In the genomic region with DNA sequence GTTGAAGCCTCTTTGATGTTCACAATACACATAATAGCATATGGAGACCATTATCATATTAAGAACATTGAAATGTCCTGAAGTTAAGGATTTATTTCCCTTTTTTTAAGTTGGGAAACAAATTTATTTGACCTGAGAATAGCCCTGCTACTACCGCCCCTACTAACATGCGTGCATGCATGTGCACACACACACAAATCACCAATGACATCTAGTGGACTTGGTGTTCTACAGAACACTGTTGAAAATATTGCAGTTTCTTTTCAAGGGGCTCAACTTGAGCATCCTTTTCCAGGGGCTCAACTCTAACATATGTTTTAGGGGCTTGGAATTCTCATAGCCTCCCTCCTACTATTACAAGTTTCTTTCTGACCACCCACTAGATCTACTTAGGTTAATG, we compare ENCODE assay signal across 17 cellular contexts.
"Had no signal": no experiment of that assay in that cellular context is flagged by ENCODE, and none has a peak within 500 bp of the region (broad histone marks: within the 10 kb centered on the region; RNA-seq: fewer than 3 reads in every experiment).

No MANE protein-coding gene starts in this region.

- DNase-seq: activated CD4-positive, alpha-beta T cell treated with anti-CD3 and anti-CD28 coated beads, Interleukin-2, amount 50 U/mL, for 48 hours; activated CD8-positive, alpha-beta memory T cell treated with anti-CD3 and anti-CD28 coated beads, Interleukin-2, amount 10 ng/mL, durations not matched to agents 7 days and 5 days; activated effector memory CD4-positive, alpha-beta T cell treated with anti-CD3 and anti-CD28 coated beads, Interleukin-2, amount 50 U/mL, for 16 hours; activated T-cell treated with anti-CD3 and anti-CD28 coated beads, Interleukin-2, amount 50 U/mL, for 4 hours; left colon; natural killer cell; posterior cingulate gyrus; stimulated activated CD4-positive, alpha-beta T cell treated with anti-CD3 and anti-CD28 coated beads, Interleukin-4, amount 100 ng/mL, for 24 hours; stimulated activated naive CD4-positive, alpha-beta T cell treated with Interleukin-2 at 50 U/mL for 16 hours; substantia nigra; SW 1271; trophoblast cell had no signal

- H3K36me3 ChIP-seq: esophagus muscularis mucosa had no signal

- H3K27ac Mint-ChIP-seq: activated CD8-positive, alpha-beta memory T cell treated with anti-CD3 and anti-CD28 coated beads, Interleukin-2, amount 10 ng/mL, durations not matched to agents 7 days and 5 days; activated naive CD4-positive, alpha-beta T cell treated with anti-CD3 and anti-CD28 coated beads, Interleukin-2, amount 50 U/mL, for 24 hours; memory B cell; natural killer cell had no signal

- H3K4me1 Mint-ChIP-seq: activated CD8-positive, alpha-beta memory T cell treated with anti-CD3 and anti-CD28 coated beads, Interleukin-2, amount 10 ng/mL, durations not matched to agents 7 days and 5 days; activated naive CD4-positive, alpha-beta T cell treated with anti-CD3 and anti-CD28 coated beads, Interleukin-2, amount 50 U/mL, for 24 hours; memory B cell; natural killer cell had no signal

- H3K27me3 Mint-ChIP-seq: activated CD8-positive, alpha-beta memory T cell treated with anti-CD3 and anti-CD28 coated beads, Interleukin-2, amount 10 ng/mL, durations not matched to agents 7 days and 5 days; activated naive CD4-positive, alpha-beta T cell treated with anti-CD3 and anti-CD28 coated beads, Interleukin-2, amount 50 U/mL, for 24 hours; memory B cell had no signal

- H3K27me3 ChIP-seq: esophagus muscularis mucosa had no signal

- H3K9me3 Mint-ChIP-seq: activated T-cell treated with anti-CD3 and anti-CD28 coated beads, Interleukin-2, amount 50 U/mL, for 4 hours; memory B cell had no signal

- H3K36me3 Mint-ChIP-seq: activated CD8-positive, alpha-beta memory T cell treated with anti-CD3 and anti-CD28 coated beads, Interleukin-2, amount 10 ng/mL, durations not matched to agents 7 days and 5 days; activated naive CD4-positive, alpha-beta T cell treated with anti-CD3 and anti-CD28 coated beads, Interleukin-2, amount 50 U/mL, for 24 hours; memory B cell; natural killer cell had no signal

- H3K4me3 Mint-ChIP-seq: activated CD8-positive, alpha-beta memory T cell treated with anti-CD3 and anti-CD28 coated beads, Interleukin-2, amount 10 ng/mL, durations not matched to agents 7 days and 5 days; activated naive CD4-positive, alpha-beta T cell treated with anti-CD3 and anti-CD28 coated beads, Interleukin-2, amount 50 U/mL, for 24 hours; activated T-cell treated with anti-CD3 and anti-CD28 coated beads, Interleukin-2, amount 50 U/mL, for 4 hours; memory B cell; natural killer cell had no signal

- ATAC-seq: activated CD8-positive, alpha-beta memory T cell treated with anti-CD3 and anti-CD28 coated beads, Interleukin-2, amount 10 ng/mL, durations not matched to agents 7 days and 5 days; activated T-cell treated with anti-CD3 and anti-CD28 coated beads, Interleukin-2, amount 50 U/mL, for 4 hours; left colon; natural killer cell had no signal

- H3K9me3 ChIP-seq: esophagus muscularis mucosa had no signal

- H3K27ac ChIP-seq: coronary artery, esophagus muscularis mucosa, skin epidermis had no signal

- H3K4me3 ChIP-seq: coronary artery, esophagus muscularis mucosa, skin epidermis had no signal
